In the genomic region with DNA sequence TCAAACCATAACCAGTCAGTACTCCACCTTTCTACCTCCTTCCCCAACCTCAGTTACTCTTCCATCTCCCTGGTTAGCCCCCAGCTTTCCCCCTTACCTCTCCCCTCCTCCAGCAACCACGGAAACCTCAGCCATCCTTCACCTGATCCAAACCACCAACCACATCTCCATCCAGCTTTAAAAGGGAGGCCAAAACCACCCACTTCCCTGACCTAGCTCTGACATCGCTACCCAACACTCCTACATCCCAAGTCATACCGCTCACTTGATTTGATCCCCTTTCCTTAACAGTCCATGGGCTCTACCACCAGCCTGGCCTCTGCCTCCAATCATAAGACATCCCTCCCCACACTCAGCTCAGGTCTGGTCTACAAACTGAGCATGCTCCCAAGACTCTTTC, we compare ENCODE assay signal across 9 cellular contexts. TPM values are rescaled to one million over a fixed set of nuclear protein-coding genes. Genes with fewer than 3 reads are reported as not detected.
A peak's percentile ranks its signal among the peaks of the same experiment; 100 is the strongest.
DNase-seq lines count a peak whose midpoint lies in the region; ATAC-seq and TF ChIP-seq lines count a peak whose summit lies in the region.
"Had no signal": no experiment of that assay in that cellular context is flagged by ENCODE, and none has a peak within 500 bp of the region (broad histone marks: within the 10 kb centered on the region; RNA-seq: fewer than 3 reads in every experiment).

No MANE protein-coding gene starts in this region.

- peaks cover 0 to 2% of the 10 kb centered on the region in 2 donors for H3K27me3 Mint-ChIP-seq in CD8-positive, alpha-beta memory T cell

- H4K20me1 ChIP-seq in OCI-LY1 (ENCODE audit: insufficient read depth, low read length) (no peaks in the 10 kb centered on the region), osteoblast (ENCODE audit: insufficient read depth, low read length) (peaks cover 61% of the 10 kb centered on the region)

- ATAC-seq in HG03565 (IDR thresholded peaks at IDR 0.05; ENCODE audit: unreplicated experiment) (no peak), HG02759 (IDR thresholded peaks at IDR 0.05; ENCODE audit: unreplicated experiment) (no peak)

- POLR2A ChIA-PET in CD8-positive, alpha-beta memory T cell (lab: Charles Lee), result interaction anchor here (0.6 kb wide), 1 partner anchor 169 kb away, joined by 7 read pairs; no protein-coding TSS in a partner anchor

- peak overlapping the region; percentile 69 for H3K4me3 ChIP-seq in CD8-positive, alpha-beta memory T cell (ENCODE audit: low read length)
- H3K4me3 ChIP-seq in OCI-LY1 (ENCODE audit: low read depth, low read length, poor library complexity, severe bottlenecking) (peak overlapping the region; percentile 93), osteoblast (ENCODE audit: insufficient read depth, low read length) (peak overlapping the region; percentile 75)
- H3K4me3 ChIP-seq in effector memory CD4-positive, alpha-beta T cell (ENCODE audit: insufficient read depth, low read depth, low read length, poor library complexity, severe bottlenecking), result peak overlapping the region; percentile 4

- peak overlapping the region; percentile 92 to 97 (median 96) for H3K4me3 Mint-ChIP-seq in CD8-positive, alpha-beta memory T cell

- H3F3A ChIP-seq in OCI-LY1 (ENCODE audit: insufficient read depth, low read length), result 0 out of 2 replicates have a peak, but pooled peaks cover 5% of the 10 kb centered on the region

- peaks cover 61 to 87% (median 86%) of the 10 kb centered on the region in 3 donors for H3K4me1 Mint-ChIP-seq in CD8-positive, alpha-beta memory T cell

- TF ChIP-seq CTCF in OCI-LY1 (IDR thresholded peaks at IDR 0.05; ENCODE audit: low read length) (no peak), osteoblast (IDR thresholded peaks at IDR 0.05; ENCODE audit: extremely low read depth, low read depth, low read length) (no peak)

- H3K9ac ChIP-seq in OCI-LY1 (ENCODE audit: low read length), result peak overlapping the region; percentile 100

- H3K9me3 ChIP-seq in CD8-positive, alpha-beta memory T cell (ENCODE audit: low read length), result no peaks in the 10 kb centered on the region
- no peaks in the 10 kb centered on the region for H3K9me3 ChIP-seq in OCI-LY1 (ENCODE audit: low read length)
- no peaks in the 10 kb centered on the region for H3K9me3 ChIP-seq in effector memory CD4-positive, alpha-beta T cell (ENCODE audit: control insufficient read depth, low read length)
- no peaks in the 10 kb centered on the region for H3K9me3 ChIP-seq in osteoblast (ENCODE audit: low read depth, low read length)

- no peak for DNase-seq in CD8-positive, alpha-beta memory T cell
- DNase-seq in effector memory CD4-positive, alpha-beta T cell, result no peak
- DNase-seq in osteoblast (ENCODE audit: insufficient read length, low spot score, missing footprints) (peak; percentile 81), NCI-H524 (lab: John Stamatoyannopoulos, UW) (no peak), GDM1 (lab: John Stamatoyannopoulos, UW) (no peak)

- H3K27ac Mint-ChIP-seq in CD8-positive, alpha-beta memory T cell, result peak overlapping the region; percentile 77 to 98 (median 94)

- peak overlapping the region; percentile 92 for H3K4me2 ChIP-seq in OCI-LY1 (ENCODE audit: low read length)
- H3K4me2 ChIP-seq in osteoblast (ENCODE audit: insufficient read depth, low read length), result peak overlapping the region; percentile 84

- peaks cover 52% of the 10 kb centered on the region for H3K79me2 ChIP-seq in OCI-LY1 (ENCODE audit: insufficient read depth, low read length)
- peaks cover 76% of the 10 kb centered on the region for H3K79me2 ChIP-seq in osteoblast (ENCODE audit: insufficient read depth, low read length)

- no peaks in the 10 kb centered on the region for H3K9me2 ChIP-seq in OCI-LY1 (ENCODE audit: low read depth, low read length)

- no peaks in the 10 kb centered on the region for H3K27me3 ChIP-seq in CD8-positive, alpha-beta memory T cell (ENCODE audit: insufficient read depth, low read length, poor library complexity, severe bottlenecking)
- H3K27me3 ChIP-seq in OCI-LY1 (ENCODE audit: insufficient read depth, low read length) (no peaks in the 10 kb centered on the region), osteoblast (ENCODE audit: insufficient read depth, low read length) (no peaks in the 10 kb centered on the region)
- H3K27me3 ChIP-seq in effector memory CD4-positive, alpha-beta T cell (replicated peaks; ENCODE audit: control insufficient read depth, insufficient read depth, low read length, poor library complexity, severe bottlenecking), result no peaks in the 10 kb centered on the region

- CTCF ChIA-PET in CD8-positive, alpha-beta memory T cell (lab: Charles Lee), result interaction anchor here (1.0 to 3.8 kb wide), 5 partner anchors 10 to 147 kb away, joined by 3 to 24 read pairs (median 3); partner anchors contain the start of gene BICDL1

- no peak overlapping the region for H2AFZ ChIP-seq in OCI-LY1 (ENCODE audit: low read length)
- no peak overlapping the region for H2AFZ ChIP-seq in osteoblast (ENCODE audit: low read length)

- peak overlapping the region; percentile 59 for H3K27ac ChIP-seq in CD8-positive, alpha-beta memory T cell (ENCODE audit: low read depth, low read length)
- H3K27ac ChIP-seq in OCI-LY1 (ENCODE audit: low read depth, low read length, poor library complexity, severe bottlenecking) (no peak overlapping the region), osteoblast (ENCODE audit: low read depth, low read length) (peak overlapping the region; percentile 44)
- peak overlapping the region; percentile 27 for H3K27ac ChIP-seq in effector memory CD4-positive, alpha-beta T cell (ENCODE audit: insufficient read depth, low read length, poor library complexity, severe bottlenecking)
- H3K27ac ChIP-seq: HL-60 had no signal

- H3K36me3 Mint-ChIP-seq in CD8-positive, alpha-beta memory T cell, result peaks cover 0 to 37% (median 7%) of the 10 kb centered on the region in 3 donors

- no peaks in the 10 kb centered on the region for H3K9me3 Mint-ChIP-seq in CD8-positive, alpha-beta memory T cell

- H3K36me3 ChIP-seq in CD8-positive, alpha-beta memory T cell (ENCODE audit: insufficient read depth, low read length), result no peaks in the 10 kb centered on the region
- H3K36me3 ChIP-seq in OCI-LY1 (ENCODE audit: insufficient read depth, low read length) (peaks cover 28% of the 10 kb centered on the region), osteoblast (ENCODE audit: insufficient read depth, low read length) (peaks cover 4% of the 10 kb centered on the region)
- no peaks in the 10 kb centered on the region for H3K36me3 ChIP-seq in effector memory CD4-positive, alpha-beta T cell (ENCODE audit: control insufficient read depth, insufficient read depth, low read length)

- H3K4me1 ChIP-seq in CD8-positive, alpha-beta memory T cell (ENCODE audit: insufficient read depth, low read length), result peaks cover 66% of the 10 kb centered on the region
- H3K4me1 ChIP-seq in OCI-LY1 (ENCODE audit: insufficient read depth, low read length, severe bottlenecking) (peaks cover 61% of the 10 kb centered on the region), osteoblast (ENCODE audit: insufficient read depth, low read length) (peaks cover 40% of the 10 kb centered on the region)
- peaks cover 58% of the 10 kb centered on the region for H3K4me1 ChIP-seq in effector memory CD4-positive, alpha-beta T cell (ENCODE audit: control insufficient read depth, insufficient read depth, low read length, poor library complexity, severe bottlenecking)

RNA-seq across cellular contexts. Expression of gene RAB35, which starts 1.5 kb away (rescaled TPM):
- 10 to 100 TPM; 66.8 to 77.8 TPM for total RNA-seq in CD8-positive, alpha-beta memory T cell
- polyA plus RNA-seq in CD8-positive, alpha-beta memory T cell, result 26.9 TPM
- 25.0 and 27.4 TPM in 2 replicates for total RNA-seq in osteoblast

Comparison
In these comparisons a context has a peak if more than half of its experiments do, and no peak if none do; other contexts are left out.
1. H3K4me3 ChIP-seq: peak in every context shown above with its lines; median percentile 93 in OCI-LY1; 75 in osteoblast; 69 in CD8-positive, alpha-beta memory T cell; 4 in effector memory CD4-positive, alpha-beta T cell.